In genomic region chr1:47023268-47024137, GRCh38 we compare ENCODE assay signal across 8 cellular contexts. TPM values are rescaled to one million over a fixed set of nuclear protein-coding genes. Genes with fewer than 3 reads are reported as not detected.
DNase-seq lines count a peak whose midpoint lies in the region; ATAC-seq and TF ChIP-seq lines count a peak whose summit lies in the region.
"Had no signal": no experiment of that assay in that cellular context is flagged by ENCODE, and none has a peak within 500 bp of the region (broad histone marks: within the 10 kb centered on the region; RNA-seq: fewer than 3 reads in every experiment).

A gene with protein sequence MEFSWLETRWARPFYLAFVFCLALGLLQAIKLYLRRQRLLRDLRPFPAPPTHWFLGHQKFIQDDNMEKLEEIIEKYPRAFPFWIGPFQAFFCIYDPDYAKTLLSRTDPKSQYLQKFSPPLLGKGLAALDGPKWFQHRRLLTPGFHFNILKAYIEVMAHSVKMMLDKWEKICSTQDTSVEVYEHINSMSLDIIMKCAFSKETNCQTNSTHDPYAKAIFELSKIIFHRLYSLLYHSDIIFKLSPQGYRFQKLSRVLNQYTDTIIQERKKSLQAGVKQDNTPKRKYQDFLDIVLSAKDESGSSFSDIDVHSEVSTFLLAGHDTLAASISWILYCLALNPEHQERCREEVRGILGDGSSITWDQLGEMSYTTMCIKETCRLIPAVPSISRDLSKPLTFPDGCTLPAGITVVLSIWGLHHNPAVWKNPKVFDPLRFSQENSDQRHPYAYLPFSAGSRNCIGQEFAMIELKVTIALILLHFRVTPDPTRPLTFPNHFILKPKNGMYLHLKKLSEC (plus strand): TSS chr1:47023669. CDS start chr1:47023818, 149 bp downstream.

- H3K27me3 ChIP-seq in lung (ENCODE audit: control insufficient read depth, insufficient read depth): no peaks in the 10 kb centered on the region

- CTCF ChIA-PET in activated naive CD4-positive, alpha-beta T cell treated with anti-CD3 and anti-CD28 coated beads for 36 hours (lab: Charles Lee): no interaction called here

- H3K27ac Mint-ChIP-seq in type B pancreatic cell: no peak within 1 kb of the TSS
- H3K27ac Mint-ChIP-seq in activated naive CD4-positive, alpha-beta T cell treated with anti-CD3 and anti-CD28 coated beads for 36 hours: no peak within 1 kb of the TSS
- no peak within 1 kb of the TSS for H3K27ac Mint-ChIP-seq in natural killer cell treated with Interleukin-12 subunit alpha and Interleukin-12 subunit beta and Interleukin-15 and Interleukin-18, amount 100 ng/mL, for 72 hours

- DNase-seq in NCI-H345 (lab: John Stamatoyannopoulos, UW) (peak; percentile 38), ecto neural progenitor cell (ENCODE audit: low spot score) (peak; percentile 62), lung (ENCODE audit: low spot score) (no peak), type B pancreatic cell (ENCODE audit: extremely low spot score, unreplicated experiment) (peak; percentile 66), HUDEP-2 (lab: John Stamatoyannopoulos, UW; ENCODE audit: unreplicated experiment in 76 of 76) (no peak)
- no peak for DNase-seq in activated naive CD4-positive, alpha-beta T cell treated with anti-CD3 and anti-CD28 coated beads for 36 hours
- DNase-seq in natural killer cell treated with Interleukin-12 subunit alpha and Interleukin-12 subunit beta and Interleukin-15 and Interleukin-18, amount 100 ng/mL, for 72 hours (ENCODE audit: low spot score): no peak

- H3K9me3 Mint-ChIP-seq in type B pancreatic cell: no peaks in the 10 kb centered on the region
- no peaks in the 10 kb centered on the region for H3K9me3 Mint-ChIP-seq in activated naive CD4-positive, alpha-beta T cell treated with anti-CD3 and anti-CD28 coated beads for 36 hours
- H3K9me3 Mint-ChIP-seq in natural killer cell treated with Interleukin-12 subunit alpha and Interleukin-12 subunit beta and Interleukin-15 and Interleukin-18, amount 100 ng/mL, for 72 hours: no peaks in the 10 kb centered on the region

- peak; percentile 64 for ATAC-seq in lung (ENCODE audit: insufficient read depth, low FRiP score)
- no peak for ATAC-seq in natural killer cell treated with Interleukin-12 subunit alpha and Interleukin-12 subunit beta and Interleukin-15 and Interleukin-18, amount 100 ng/mL, for 72 hours

- H3K4me1 ChIP-seq in lung (ENCODE audit: control insufficient read depth in 2 of 2, insufficient read depth in 2 of 2, low read length in 2 of 2): peaks cover 0 to 4% of the 10 kb centered on the region in 2 donors

- peak within 1 kb of the TSS; percentile 37 for H3K4me3 ChIP-seq in lung

- H3K36me3 ChIP-seq in lung (ENCODE audit: control insufficient read depth in 2 of 2, insufficient read depth in 2 of 2, low read length in 2 of 2): no peaks in the 10 kb centered on the region

- H3K27ac ChIP-seq in lung (ENCODE audit: low read depth in 1 of 2, low read length in 1 of 2): peak within 1 kb of the TSS in 1 of 2 donors; percentile 77
- H3K27ac ChIP-seq: epithelial cell of prostate had no signal

- peak within 1 kb of the TSS; percentile 85 for H3K4me3 Mint-ChIP-seq in type B pancreatic cell
- H3K4me3 Mint-ChIP-seq in activated naive CD4-positive, alpha-beta T cell treated with anti-CD3 and anti-CD28 coated beads for 36 hours: no peak within 1 kb of the TSS
- no peak within 1 kb of the TSS for H3K4me3 Mint-ChIP-seq in natural killer cell treated with Interleukin-12 subunit alpha and Interleukin-12 subunit beta and Interleukin-15 and Interleukin-18, amount 100 ng/mL, for 72 hours

- 2 to 4% methylated on average over 48 to 49 of the region's 49 CpGs for WGBS in lung, 2 donors

- H3K9me3 ChIP-seq in lung (ENCODE audit: control insufficient read depth in 2 of 2, insufficient read depth in 1 of 2, low read length in 1 of 2): no peaks in the 10 kb centered on the region

- H3K4me1 Mint-ChIP-seq in type B pancreatic cell (ENCODE audit: unreplicated experiment): peaks cover 16% of the 10 kb centered on the region
- H3K4me1 Mint-ChIP-seq in activated naive CD4-positive, alpha-beta T cell treated with anti-CD3 and anti-CD28 coated beads for 36 hours (ENCODE audit: low read depth): no peaks in the 10 kb centered on the region
- no peaks in the 10 kb centered on the region for H3K4me1 Mint-ChIP-seq in natural killer cell treated with Interleukin-12 subunit alpha and Interleukin-12 subunit beta and Interleukin-15 and Interleukin-18, amount 100 ng/mL, for 72 hours (ENCODE audit: low read depth in 2 of 2)

- no peak for TF ChIP-seq CTCF in lung (IDR thresholded peaks at IDR 0.05; ENCODE audit: control extremely low read depth, extremely low read depth)
- no peak for TF ChIP-seq CTCF in type B pancreatic cell (conservative IDR thresholded peaks at IDR 0.05)

- intact Hi-C loops in activated naive CD4-positive, alpha-beta T cell treated with anti-CD3 and anti-CD28 coated beads for 36 hours (cut with micrococcal nuclease): no loop called here

- peaks cover 54% of the 10 kb centered on the region for H3K27me3 Mint-ChIP-seq in type B pancreatic cell
- H3K27me3 Mint-ChIP-seq in activated naive CD4-positive, alpha-beta T cell treated with anti-CD3 and anti-CD28 coated beads for 36 hours (ENCODE audit: low read depth): peaks cover 27% of the 10 kb centered on the region
- peaks cover 20 to 30% of the 10 kb centered on the region in 2 donors for H3K27me3 Mint-ChIP-seq in natural killer cell treated with Interleukin-12 subunit alpha and Interleukin-12 subunit beta and Interleukin-15 and Interleukin-18, amount 100 ng/mL, for 72 hours

- no peaks in the 10 kb centered on the region for H3K36me3 Mint-ChIP-seq in type B pancreatic cell
- H3K36me3 Mint-ChIP-seq in activated naive CD4-positive, alpha-beta T cell treated with anti-CD3 and anti-CD28 coated beads for 36 hours (ENCODE audit: low read depth): no peaks in the 10 kb centered on the region
- H3K36me3 Mint-ChIP-seq in natural killer cell treated with Interleukin-12 subunit alpha and Interleukin-12 subunit beta and Interleukin-15 and Interleukin-18, amount 100 ng/mL, for 72 hours: no peaks in the 10 kb centered on the region

RNA-seq across cellular contexts. Expression of the gene that starts here (rescaled TPM):
- 10 to 100 TPM; 20.4 to 23.5 TPM for total RNA-seq in lung
- polyA plus RNA-seq in lung: 10 to 100 TPM in 1 of 2 donors, 1 to 10 TPM in 1; 7.2 to 13.0 TPM
- 0.31 and 1.8 TPM in 2 replicates for total RNA-seq in type B pancreatic cell (ENCODE audit: low replicate concordance)
- not detected for total RNA-seq in activated naive CD4-positive, alpha-beta T cell treated with anti-CD3 and anti-CD28 coated beads for 36 hours
- not detected for total RNA-seq in natural killer cell treated with Interleukin-12 subunit alpha and Interleukin-12 subunit beta and Interleukin-15 and Interleukin-18, amount 100 ng/mL, for 72 hours

Comparison
In these comparisons a context has a peak if more than half of its experiments do, and no peak if none do; other contexts are left out.
1. DNase-seq: peak in NCI-H345 (single experiment), ecto neural progenitor cell (single experiment) and type B pancreatic cell (single experiment); none in lung (single experiment), activated naive CD4-positive, alpha-beta T cell treated with anti-CD3 and anti-CD28 coated beads for 36 hours (single experiment), natural killer cell treated with Interleukin-12 subunit alpha and Interleukin-12 subunit beta and Interleukin-15 and Interleukin-18, amount 100 ng/mL, for 72 hours (single experiment) and HUDEP-2 (0 of 76).